Comparison of ENCODE assay signal across 23 cellular contexts in genomic region chr2:210009106-210009505, GRCh38. TPM values are rescaled to one million over a fixed set of nuclear protein-coding genes. Genes with fewer than 3 reads are reported as not detected.
DNase-seq lines count a peak whose midpoint lies in the region; ATAC-seq and TF ChIP-seq lines count a peak whose summit lies in the region.
"Had no signal": no experiment of that assay in that cellular context is flagged by ENCODE, and none has a peak within 500 bp of the region (broad histone marks: within the 10 kb centered on the region; RNA-seq: fewer than 3 reads in every experiment).

No MANE protein-coding gene starts in this region.

- no peaks in the 10 kb centered on the region for H3K9me3 Mint-ChIP-seq in activated naive CD8-positive, alpha-beta T cell treated with anti-CD3 and anti-CD28 coated beads, Interleukin-2, amount 50 U/mL, for 24 hours
- no peaks in the 10 kb centered on the region for H3K9me3 Mint-ChIP-seq in activated naive CD8-positive, alpha-beta T cell treated with anti-CD3 and anti-CD28 coated beads for 36 hours
- no peaks in the 10 kb centered on the region for H3K9me3 Mint-ChIP-seq in neural crest cell
- H3K9me3 Mint-ChIP-seq: CD4-positive, alpha-beta T cell; H9; HFFc6; IgD-negative memory B cell had no signal

- H3K36me3 ChIP-seq in Loucy (ENCODE audit: insufficient read depth, low read length): peaks cover 19% of the 10 kb centered on the region

- no peak overlapping the region for H3K9ac ChIP-seq in Loucy (ENCODE audit: low read depth, low read length, poor library complexity, severe bottlenecking)
- H3K9ac ChIP-seq: BLaER1, GM23248 had no signal

- peaks cover 79% of the 10 kb centered on the region for H4K20me1 ChIP-seq in Loucy (ENCODE audit: insufficient read depth, low read length, poor library complexity, severe bottlenecking)

- H3K4me1 Mint-ChIP-seq in activated naive CD8-positive, alpha-beta T cell treated with anti-CD3 and anti-CD28 coated beads, Interleukin-2, amount 50 U/mL, for 24 hours: peaks cover 51% of the 10 kb centered on the region
- H3K4me1 Mint-ChIP-seq in activated naive CD8-positive, alpha-beta T cell treated with anti-CD3 and anti-CD28 coated beads for 36 hours: peaks cover 42% of the 10 kb centered on the region
- peaks cover 30% of the 10 kb centered on the region for H3K4me1 Mint-ChIP-seq in neural crest cell

- H3K4me3 ChIP-seq in Loucy (ENCODE audit: low read length, poor library complexity, severe bottlenecking): no peak overlapping the region
- H3K4me3 ChIP-seq: BLaER1, GM23248, SJCRH30 had no signal

- no peak overlapping the region for H2AFZ ChIP-seq in Loucy (ENCODE audit: low read length)
- H2AFZ ChIP-seq: GM23248 had no signal

- ATAC-seq in activated naive CD8-positive, alpha-beta T cell treated with anti-CD3 and anti-CD28 coated beads, Interleukin-2, amount 50 U/mL, for 24 hours: peak; percentile 33
- peak; percentile 34 for ATAC-seq in HG02870 (IDR thresholded peaks at IDR 0.05; ENCODE audit: unreplicated experiment)

- peaks cover 53% of the 10 kb centered on the region for H3K36me3 Mint-ChIP-seq in activated naive CD8-positive, alpha-beta T cell treated with anti-CD3 and anti-CD28 coated beads, Interleukin-2, amount 50 U/mL, for 24 hours (ENCODE audit: low read depth)
- peaks cover 35% of the 10 kb centered on the region for H3K36me3 Mint-ChIP-seq in activated naive CD8-positive, alpha-beta T cell treated with anti-CD3 and anti-CD28 coated beads for 36 hours
- peaks cover 7% of the 10 kb centered on the region for H3K36me3 Mint-ChIP-seq in neural crest cell (ENCODE audit: low read depth)
- H3K36me3 Mint-ChIP-seq: IgD-negative memory B cell had no signal

- H3K4me2 ChIP-seq in Loucy (ENCODE audit: low read depth, low read length, poor library complexity, severe bottlenecking): peak overlapping the region; percentile 82
- H3K4me2 ChIP-seq: BLaER1 had no signal

- no peaks in the 10 kb centered on the region for H3K9me3 ChIP-seq in Loucy (ENCODE audit: insufficient read depth, low read depth, low read length)
- H3K9me3 ChIP-seq: SJCRH30 had no signal

- H3K27ac Mint-ChIP-seq in activated naive CD8-positive, alpha-beta T cell treated with anti-CD3 and anti-CD28 coated beads, Interleukin-2, amount 50 U/mL, for 24 hours: no peak overlapping the region
- H3K27ac Mint-ChIP-seq in activated naive CD8-positive, alpha-beta T cell treated with anti-CD3 and anti-CD28 coated beads for 36 hours: no peak overlapping the region
- no peak overlapping the region for H3K27ac Mint-ChIP-seq in neural crest cell (ENCODE audit: unreplicated experiment)
- H3K27ac Mint-ChIP-seq: CD4-positive, alpha-beta T cell; H9; HFFc6 had no signal

- peaks cover 45% of the 10 kb centered on the region for H3K4me1 ChIP-seq in Loucy (ENCODE audit: insufficient read depth, low read length, poor library complexity, severe bottlenecking)
- H3K4me1 ChIP-seq: SJCRH30 had no signal

- peaks cover 96% of the 10 kb centered on the region for H3K79me2 ChIP-seq in Loucy (ENCODE audit: insufficient read depth, low read length)

- no peak overlapping the region for H3K4me3 Mint-ChIP-seq in activated naive CD8-positive, alpha-beta T cell treated with anti-CD3 and anti-CD28 coated beads, Interleukin-2, amount 50 U/mL, for 24 hours
- H3K4me3 Mint-ChIP-seq in activated naive CD8-positive, alpha-beta T cell treated with anti-CD3 and anti-CD28 coated beads for 36 hours: no peak overlapping the region
- peak overlapping the region; percentile 5 for H3K4me3 Mint-ChIP-seq in neural crest cell
- H3K4me3 Mint-ChIP-seq: CD4-positive, alpha-beta T cell; H9; HFFc6 had no signal

- H3K27me3 ChIP-seq in Loucy (ENCODE audit: insufficient read depth, low read length, poor library complexity, severe bottlenecking): no peaks in the 10 kb centered on the region
- H3K27me3 ChIP-seq: BLaER1, SJCRH30 had no signal

- H3K27me3 Mint-ChIP-seq in activated naive CD8-positive, alpha-beta T cell treated with anti-CD3 and anti-CD28 coated beads, Interleukin-2, amount 50 U/mL, for 24 hours: no peaks in the 10 kb centered on the region
- H3K27me3 Mint-ChIP-seq in activated naive CD8-positive, alpha-beta T cell treated with anti-CD3 and anti-CD28 coated beads for 36 hours: no peaks in the 10 kb centered on the region
- no peaks in the 10 kb centered on the region for H3K27me3 Mint-ChIP-seq in neural crest cell (ENCODE audit: low read depth)
- H3K27me3 Mint-ChIP-seq: CD4-positive, alpha-beta T cell; IgD-negative memory B cell had no signal

- DNase-seq in activated naive CD8-positive, alpha-beta T cell treated with anti-CD3 and anti-CD28 coated beads, Interleukin-2, amount 50 U/mL, for 24 hours: no peak
- DNase-seq in activated naive CD8-positive, alpha-beta T cell treated with anti-CD3 and anti-CD28 coated beads for 36 hours: no peak
- no peak for DNase-seq in neural crest cell (ENCODE audit: low read depth, low spot score)
- DNase-seq in stimulated activated CD4-positive, alpha-beta T cell treated with anti-CD3 and anti-CD28 coated beads, Interleukin-2, amount 100 ng/mL, for 48 hours: no peak
- DNase-seq in activated naive CD4-positive, alpha-beta T cell (lab: John Stamatoyannopoulos, UW): no peak
- DNase-seq: CD4-positive, alpha-beta T cell; COR-L47; DMS79; GM23248; H9; HFFc6; MV-4-11; NCI-H1694 treated with DMSO at 0.1 percent for 48 hours; NCI-H2081 treated with DMSO at 0.1 percent for 48 hours; NCI-H2171 treated with DMSO at 0.1 percent for 48 hours; NCI-H524 treated with DMSO at 0.1 percent for 48 hours; NCI-H82; OCI-M1; SJCRH30 had no signal

- H3K9me2 ChIP-seq in Loucy (replicated peaks; ENCODE audit: low read depth, low read length): no peaks in the 10 kb centered on the region

- no peaks in the 10 kb centered on the region for H3F3A ChIP-seq in Loucy (ENCODE audit: low read depth)

- no peak for TF ChIP-seq CTCF in Loucy (conservative IDR thresholded peaks at IDR 0.05; ENCODE audit: low read length)
- no peak for TF ChIP-seq CTCF in neural crest cell (conservative IDR thresholded peaks at IDR 0.05)

RNA-seq across cellular contexts. Expression of gene RPE, which starts 6.7 kb away (rescaled TPM):
- 10 to 100 TPM; 50.2 to 52.6 TPM for total RNA-seq in activated naive CD8-positive, alpha-beta T cell treated with anti-CD3 and anti-CD28 coated beads for 36 hours
- total RNA-seq in neural crest cell: 59.8 and 60.2 TPM in 2 replicates
